Comparison of ENCODE assay signal across 4 cellular contexts in the genomic region with DNA sequence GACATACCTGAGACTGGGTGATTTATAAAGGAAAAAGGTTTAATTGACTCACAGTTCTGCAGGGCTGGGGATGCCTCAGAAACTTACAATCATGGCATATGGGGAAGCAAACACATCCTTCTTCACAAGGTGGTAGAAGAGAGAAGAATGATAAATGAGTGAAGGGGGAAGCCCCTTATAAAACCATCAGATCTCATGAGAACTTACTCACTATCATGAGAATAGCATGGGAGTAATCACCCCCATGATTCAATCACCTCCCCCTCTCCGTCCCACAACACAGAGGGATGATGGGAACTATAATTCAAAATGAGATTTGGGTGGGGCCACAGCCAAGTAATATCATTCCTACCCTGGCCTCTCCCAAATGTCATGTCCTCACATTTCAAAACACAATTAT.
A peak's percentile ranks its signal among the peaks of the same experiment; 100 is the strongest.
DNase-seq lines count a peak whose midpoint lies in the region; ATAC-seq lines count a peak whose summit lies in the region.
"Not testable (repeated sequence)": the region's sequence is repeated elsewhere in the genome, so short reads cannot be mapped to it uniquely, and the experiment has no call there.

No MANE protein-coding gene starts in this region.

- H3K27ac Mint-ChIP-seq in activated CD4-positive, alpha-beta T cell treated with anti-CD3 and anti-CD28 coated beads for 36 hours; activated T-helper 17 cell treated with anti-CD3 and anti-CD28 coated beads, Interleukin-2, amount 50 U/mL, for 72 hours; activated naive CD4-positive, alpha-beta T cell treated with anti-CD3 and anti-CD28 coated beads, Interleukin-2, amount 50 U/mL, for 72 hours: not testable (repeated sequence)

- DNase-seq in activated CD4-positive, alpha-beta T cell treated with anti-CD3 and anti-CD28 coated beads for 36 hours = peak; percentile 5
- DNase-seq in activated T-cell treated with anti-CD3 and anti-CD28 coated beads, Interleukin-2, amount 50 U/mL, for 4 hours; activated naive CD4-positive, alpha-beta T cell treated with anti-CD3 and anti-CD28 coated beads, Interleukin-2, amount 50 U/mL, for 72 hours (ENCODE audit: low spot score in 2 of 2): not testable (repeated sequence)

- CTCF ChIA-PET in activated CD4-positive, alpha-beta T cell treated with anti-CD3 and anti-CD28 coated beads for 36 hours (lab: Charles Lee) = not testable (repeated sequence)

- H3K27me3 Mint-ChIP-seq in activated CD4-positive, alpha-beta T cell treated with anti-CD3 and anti-CD28 coated beads for 36 hours; activated T-cell treated with anti-CD3 and anti-CD28 coated beads, Interleukin-2, amount 50 U/mL, for 4 hours (ENCODE audit: low read depth); activated T-helper 17 cell treated with anti-CD3 and anti-CD28 coated beads, Interleukin-2, amount 50 U/mL, for 72 hours: not testable (repeated sequence)

- peak; percentile 68 for ATAC-seq in activated CD4-positive, alpha-beta T cell treated with anti-CD3 and anti-CD28 coated beads for 36 hours
- ATAC-seq in activated T-cell treated with anti-CD3 and anti-CD28 coated beads, Interleukin-2, amount 50 U/mL, for 4 hours = peak; percentile 27 to 32
- ATAC-seq in activated T-helper 17 cell treated with anti-CD3 and anti-CD28 coated beads, Interleukin-2, amount 50 U/mL, for 72 hours (replicated peaks) = peak; percentile 40
- ATAC-seq in activated naive CD4-positive, alpha-beta T cell treated with anti-CD3 and anti-CD28 coated beads, Interleukin-2, amount 50 U/mL, for 72 hours = peak; percentile 38 to 66

- H3K4me1 Mint-ChIP-seq in activated CD4-positive, alpha-beta T cell treated with anti-CD3 and anti-CD28 coated beads for 36 hours; activated T-cell treated with anti-CD3 and anti-CD28 coated beads, Interleukin-2, amount 50 U/mL, for 4 hours (ENCODE audit: low read depth); activated T-helper 17 cell treated with anti-CD3 and anti-CD28 coated beads, Interleukin-2, amount 50 U/mL, for 72 hours: not testable (repeated sequence)

- POLR2A ChIA-PET in activated CD4-positive, alpha-beta T cell treated with anti-CD3 and anti-CD28 coated beads for 36 hours (lab: Charles Lee) = not testable (repeated sequence)

- intact Hi-C loops in activated CD4-positive, alpha-beta T cell treated with anti-CD3 and anti-CD28 coated beads for 36 hours (cut with DNase I, micrococcal nuclease) = not testable (repeated sequence)

- H3K9me3 Mint-ChIP-seq in activated CD4-positive, alpha-beta T cell treated with anti-CD3 and anti-CD28 coated beads for 36 hours (ENCODE audit: low read depth) = peaks cover 14% of the 10 kb centered on the region
- peaks cover 10% of the 10 kb centered on the region for H3K9me3 Mint-ChIP-seq in activated T-cell treated with anti-CD3 and anti-CD28 coated beads, Interleukin-2, amount 50 U/mL, for 4 hours
- not testable (repeated sequence) for H3K9me3 Mint-ChIP-seq in activated T-helper 17 cell treated with anti-CD3 and anti-CD28 coated beads, Interleukin-2, amount 50 U/mL, for 72 hours
- peaks cover 21 to 28% of the 10 kb centered on the region in 2 donors for H3K9me3 Mint-ChIP-seq in activated naive CD4-positive, alpha-beta T cell treated with anti-CD3 and anti-CD28 coated beads, Interleukin-2, amount 50 U/mL, for 72 hours

- not testable (repeated sequence) for H3K4me3 Mint-ChIP-seq in activated CD4-positive, alpha-beta T cell treated with anti-CD3 and anti-CD28 coated beads for 36 hours; activated T-cell treated with anti-CD3 and anti-CD28 coated beads, Interleukin-2, amount 50 U/mL, for 4 hours; activated T-helper 17 cell treated with anti-CD3 and anti-CD28 coated beads, Interleukin-2, amount 50 U/mL, for 72 hours

- H3K36me3 Mint-ChIP-seq in activated CD4-positive, alpha-beta T cell treated with anti-CD3 and anti-CD28 coated beads for 36 hours (ENCODE audit: low read depth); activated T-cell treated with anti-CD3 and anti-CD28 coated beads, Interleukin-2, amount 50 U/mL, for 4 hours (ENCODE audit: insufficient read depth); activated T-helper 17 cell treated with anti-CD3 and anti-CD28 coated beads, Interleukin-2, amount 50 U/mL, for 72 hours (ENCODE audit: low read depth); activated naive CD4-positive, alpha-beta T cell treated with anti-CD3 and anti-CD28 coated beads, Interleukin-2, amount 50 U/mL, for 72 hours: not testable (repeated sequence)
